ENCODE assay signal across 1 cellular context in the genomic region with DNA sequence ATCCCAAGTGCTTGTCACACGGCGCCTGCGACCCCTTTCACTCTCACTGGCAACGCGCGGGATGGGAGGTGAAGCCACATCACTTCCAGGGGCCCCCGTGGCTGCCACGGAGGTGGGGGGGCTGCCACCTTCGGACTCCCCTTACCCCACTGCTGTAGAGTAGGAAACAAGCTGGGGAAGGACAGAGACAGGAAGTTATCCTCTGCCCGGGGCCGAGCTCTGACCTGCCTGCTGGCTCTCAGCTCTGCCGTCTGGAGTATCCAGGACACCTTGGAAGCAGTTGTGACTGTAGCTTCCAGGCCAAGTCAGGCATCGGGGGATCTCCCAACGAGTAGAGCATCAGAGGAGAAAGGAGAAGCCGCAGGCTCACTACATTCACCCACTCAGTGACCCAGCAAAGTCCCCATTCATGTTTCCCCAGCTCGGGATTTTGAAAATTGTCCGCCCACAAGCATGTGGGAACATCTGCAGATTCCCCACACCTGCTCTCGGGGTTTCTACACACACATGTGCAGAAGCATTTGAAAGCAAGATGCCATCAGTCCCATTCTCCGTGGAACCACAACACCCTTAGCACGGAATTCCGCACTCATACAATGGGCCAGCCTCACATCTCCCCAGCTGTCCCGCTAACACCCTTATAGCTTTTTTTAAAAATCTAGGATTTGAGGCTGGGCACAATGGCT.
TF ChIP-seq lines count a peak whose summit lies in the region.

No MANE protein-coding gene starts in this region.

TF ChIP-seq in endothelial cell of umbilical vein, 7 proteins besides CTCF, POLR2A, EP300 and RAD21:
- TF ChIP-seq EZH2 (IDR thresholded peaks at IDR 0.05; ENCODE audit: borderline replicate concordance, low read depth, low read length, severe bottlenecking), result no peak
- no peak for TF ChIP-seq GATA2 (IDR thresholded peaks at IDR 0.05; ENCODE audit: insufficient read depth, insufficient read length, low read depth, low read length)
- TF ChIP-seq JUN (IDR thresholded peaks at IDR 0.05; ENCODE audit: borderline replicate concordance, insufficient read depth, insufficient read length, low read depth), result no peak
- TF ChIP-seq POLR2AphosphoS5 (IDR thresholded peaks at IDR 0.05; ENCODE audit: insufficient read depth, low read depth, low read length), result no peak
- TF ChIP-seq, protein P1, sequence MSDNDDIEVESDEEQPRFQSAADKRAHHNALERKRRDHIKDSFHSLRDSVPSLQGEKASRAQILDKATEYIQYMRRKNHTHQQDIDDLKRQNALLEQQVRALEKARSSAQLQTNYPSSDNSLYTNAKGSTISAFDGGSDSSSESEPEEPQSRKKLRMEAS (IDR thresholded peaks at IDR 0.05; ENCODE audit: insufficient read depth, insufficient read length), result no peak
